Comparison of ENCODE assay signal across 9 cellular contexts in the genomic region with DNA sequence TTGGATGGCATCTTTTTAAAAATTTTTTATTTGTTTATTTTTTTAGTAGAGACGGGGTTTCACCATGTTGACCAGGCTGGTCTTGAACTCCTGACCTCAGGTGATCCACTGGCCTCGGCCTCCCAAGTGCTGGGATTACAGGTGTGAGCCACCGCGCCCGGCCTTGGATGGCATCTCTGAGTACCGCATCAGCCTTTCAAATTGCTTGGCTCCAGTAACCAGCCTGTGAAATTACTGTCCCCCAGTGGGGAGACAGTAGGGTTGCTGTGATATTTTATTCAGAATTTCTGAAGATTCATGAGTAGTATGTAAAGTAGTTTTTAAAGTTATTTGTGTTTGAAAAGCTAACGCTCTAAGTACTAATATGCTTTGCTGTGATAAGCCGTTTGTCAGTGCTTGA. TPM values are rescaled to one million over a fixed set of nuclear protein-coding genes. Genes with fewer than 3 reads are reported as not detected.
DNase-seq lines count a peak whose midpoint lies in the region; ATAC-seq and TF ChIP-seq lines count a peak whose summit lies in the region.
"Had no signal": no experiment of that assay in that cellular context is flagged by ENCODE, and none has a peak within 500 bp of the region (broad histone marks: within the 10 kb centered on the region; RNA-seq: fewer than 3 reads in every experiment).

No MANE protein-coding gene starts in this region.

- POLR2A ChIA-PET in A673 (lab: Charles Lee; ENCODE audit: low non-redundant PET) = no interaction called here

- intact Hi-C loops in A673 (cut with micrococcal nuclease; ENCODE audit: unreplicated experiment) (no loop called here), ascending aorta (cut with DNase I) (loop anchor here (10.0 kb wide), 1 partner anchor 532 kb away; a partner anchor contains a TSS)

- no peaks in the 10 kb centered on the region for H3K36me3 Mint-ChIP-seq in HFFc6 (ENCODE audit: low read depth)

- CTCF ChIA-PET in A673 (lab: Charles Lee) = no interaction called here

- H3K4me1 ChIP-seq in A673 (ENCODE audit: insufficient read depth, low read length, poor library complexity, severe bottlenecking) (peaks cover 6% of the 10 kb centered on the region), ascending aorta (peaks cover 8 to 15% of the 10 kb centered on the region in 2 donors), mucosa of rectum (ENCODE audit: control insufficient read depth in 2 of 2, insufficient read depth in 2 of 2, low read length in 2 of 2) (peaks cover 13 to 22% of the 10 kb centered on the region in 2 donors)

- no peak for ATAC-seq in HG03095 (IDR thresholded peaks at IDR 0.05; ENCODE audit: unreplicated experiment)

- TF ChIP-seq CTCF in A673 (conservative IDR thresholded peaks at IDR 0.05; ENCODE audit: low read depth, low read length) (no peak), HFFc6 (IDR thresholded peaks at IDR 0.05) (peak; percentile 35; the same call in 1 of the 2 replicates), ascending aorta (IDR thresholded peaks at IDR 0.05) (no peak)

- H3K27ac Mint-ChIP-seq in HFFc6 = 0 out of 2 replicates have a peak overlapping the region, but pooled peaks have one; percentile 49

- peak overlapping the region; percentile 88 for H3K4me3 Mint-ChIP-seq in HFFc6

- H3K27me3 ChIP-seq in A673 (replicated peaks; ENCODE audit: insufficient read depth, low read depth, low read length, poor library complexity) (no peaks in the 10 kb centered on the region), ascending aorta (no peaks in the 10 kb centered on the region), mucosa of rectum (ENCODE audit: control insufficient read depth in 2 of 2, insufficient read depth in 2 of 2, low read length in 2 of 2) (no peaks in the 10 kb centered on the region)

- peaks cover 26% of the 10 kb centered on the region for H3K4me1 Mint-ChIP-seq in HFFc6 (ENCODE audit: low read depth)

- no peaks in the 10 kb centered on the region for H3K9me3 ChIP-seq in A673 (ENCODE audit: low read depth, low read length, poor library complexity, severe bottlenecking)
- no peaks in the 10 kb centered on the region for H3K9me3 ChIP-seq in ascending aorta
- H3K9me3 ChIP-seq in mucosa of rectum (ENCODE audit: control insufficient read depth in 2 of 2, low read length in 2 of 2) = no peaks in the 10 kb centered on the region

- no peak overlapping the region for H3K27ac ChIP-seq in A673 (ENCODE audit: low read depth, low read length, poor library complexity, severe bottlenecking)
- no peak overlapping the region for H3K27ac ChIP-seq in ascending aorta
- peak overlapping the region in 1 of 2 donors; percentile 87 for H3K27ac ChIP-seq in mucosa of rectum (ENCODE audit: low read depth in 2 of 2, low read length in 2 of 2)

- DNase-seq in A673 (ENCODE audit: low spot score) (no peak), HFFc6 (no peak), ascending aorta (ENCODE audit: low spot score in 2 of 2) (no peak), superior temporal gyrus (ENCODE audit: extremely low spot score) (no peak), MV-4-11 (lab: John Stamatoyannopoulos, UW) (no peak), GM03348 (ENCODE audit: low spot score) (no peak)
- DNase-seq: NCI-H1436 had no signal

- peaks cover 4% of the 10 kb centered on the region; the same call in 1 of the 2 replicates for H3K9me3 Mint-ChIP-seq in HFFc6

- BruUV-seq in A673 (replicated peaks; lab: Mats Ljungman, UMichigan) = no TSS peak

- peaks cover 14% of the 10 kb centered on the region for H3K36me3 ChIP-seq in A673 (ENCODE audit: insufficient read depth, low read length, poor library complexity, severe bottlenecking)
- peaks cover 19 to 27% of the 10 kb centered on the region in 2 donors for H3K36me3 ChIP-seq in ascending aorta
- peaks cover 11 to 20% of the 10 kb centered on the region in 2 donors for H3K36me3 ChIP-seq in mucosa of rectum (ENCODE audit: control insufficient read depth in 2 of 2, insufficient read depth in 2 of 2, low read length in 2 of 2)

- H3K27me3 Mint-ChIP-seq in HFFc6 (ENCODE audit: insufficient read depth) = no peaks in the 10 kb centered on the region; the same call in 1 of the 2 replicates

- peak overlapping the region in 1 of 2 donors; percentile 18 for H3K9ac ChIP-seq in mucosa of rectum (ENCODE audit: low read depth in 1 of 2, low read length in 2 of 2)

- H3K4me3 ChIP-seq in A673 (ENCODE audit: low read depth, low read length, poor library complexity, severe bottlenecking) (peak overlapping the region; percentile 93), ascending aorta (peak overlapping the region; percentile 81 to 83), mucosa of rectum (ENCODE audit: low read length in 2 of 2) (peak overlapping the region; percentile 87 to 90)

RNA-seq across cellular contexts. Expression of a gene that starts 1.2 kb away (rescaled TPM):
- 36.9 and 39.4 TPM in 2 replicates for total RNA-seq in A673 (2021)
- total RNA-seq in HFFc6 (2021; fragmentation: NEBNext Ultra II Directional; extraction: Animal tissue kit (Norgen Biotek cat#: 25700)) = 10 to 100 TPM; 30.6 to 37.8 (median 34.8) TPM
- total RNA-seq in ascending aorta = 28.2 TPM
